Comparison of ENCODE assay signal across 9 cellular contexts in the genomic region with DNA sequence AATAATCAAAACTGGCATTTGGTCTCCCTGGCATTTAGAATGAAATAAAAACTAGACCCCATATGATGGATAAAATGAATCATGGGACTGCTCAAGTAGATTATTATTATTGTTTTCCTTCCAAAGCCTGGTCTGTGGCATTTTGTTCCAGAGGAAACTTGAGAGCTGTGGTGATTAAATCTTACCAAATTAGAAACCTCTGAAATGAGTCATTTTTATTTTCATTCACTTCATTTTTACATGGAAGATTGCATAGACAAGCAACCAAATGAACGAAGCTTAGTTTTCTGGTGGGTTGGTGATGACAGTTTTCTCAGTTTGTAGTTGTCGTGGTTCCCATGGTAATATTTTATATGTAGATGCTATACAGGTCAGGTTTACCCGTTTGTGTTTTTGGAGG. TPM values are rescaled to one million over a fixed set of nuclear protein-coding genes. Genes with fewer than 3 reads are reported as not detected.
DNase-seq lines count a peak whose midpoint lies in the region; ATAC-seq lines count a peak whose summit lies in the region.
"Had no signal": no experiment of that assay in that cellular context is flagged by ENCODE, and none has a peak within 500 bp of the region (broad histone marks: within the 10 kb centered on the region; RNA-seq: fewer than 3 reads in every experiment).

No MANE protein-coding gene starts in this region.

- H3K4me1 ChIP-seq in skeletal muscle tissue (ENCODE audit: control insufficient read depth in 3 of 3, insufficient read depth in 3 of 3, low read length in 3 of 3), result peaks cover 11 to 31% (median 21%) of the 10 kb centered on the region in 3 donors

- peak overlapping the region; percentile 75 for H3K27ac Mint-ChIP-seq in activated CD4-positive, alpha-beta T cell treated with anti-CD3 and anti-CD28 coated beads for 36 hours

- H3K4me3 ChIP-seq in skeletal muscle tissue (ENCODE audit: low read length in 3 of 3), result no peak overlapping the region

- ATAC-seq in activated CD4-positive, alpha-beta T cell treated with anti-CD3 and anti-CD28 coated beads for 36 hours, result peak; percentile 84
- ATAC-seq in HG03175 (IDR thresholded peaks at IDR 0.05; ENCODE audit: unreplicated experiment), result peak; percentile 72

- H3K36me3 Mint-ChIP-seq in activated CD4-positive, alpha-beta T cell treated with anti-CD3 and anti-CD28 coated beads for 36 hours (ENCODE audit: low read depth), result peaks cover 21% of the 10 kb centered on the region

- H3K9me3 ChIP-seq in skeletal muscle tissue (ENCODE audit: control insufficient read depth in 3 of 3, low read length in 3 of 3), result no peaks in the 10 kb centered on the region

- CTCF ChIA-PET in activated CD4-positive, alpha-beta T cell treated with anti-CD3 and anti-CD28 coated beads for 36 hours (lab: Charles Lee), result interaction anchor here (0.6 to 1.4 kb wide), 8 partner anchors 11 to 696 kb away, joined by 3 to 5 read pairs (median 3); partner anchors contain the start of gene PAM

- peak overlapping the region in 1 of 3 donors; percentile 14 for H3K9ac ChIP-seq in skeletal muscle tissue (ENCODE audit: low read depth in 1 of 3, low read length in 3 of 3)

- no peaks in the 10 kb centered on the region for H3K36me3 ChIP-seq in skeletal muscle tissue (ENCODE audit: control insufficient read depth in 3 of 3, insufficient read depth in 3 of 3, low read length in 3 of 3)

- no peaks in the 10 kb centered on the region for H3K27me3 ChIP-seq in skeletal muscle tissue (ENCODE audit: control insufficient read depth in 3 of 3, insufficient read depth in 3 of 3, low read length in 3 of 3)

- H3K27me3 Mint-ChIP-seq in activated CD4-positive, alpha-beta T cell treated with anti-CD3 and anti-CD28 coated beads for 36 hours, result no peaks in the 10 kb centered on the region

- POLR2A ChIA-PET in activated CD4-positive, alpha-beta T cell treated with anti-CD3 and anti-CD28 coated beads for 36 hours (lab: Charles Lee), result interaction anchor here (0.7 to 1.2 kb wide), 3 partner anchors 11 to 22 kb away, joined by 3 to 12 read pairs (median 5); no protein-coding TSS in a partner anchor

- DNase-seq in activated CD4-positive, alpha-beta T cell treated with anti-CD3 and anti-CD28 coated beads for 36 hours, result no peak
- no peak for DNase-seq in activated CD4-positive, alpha-beta T cell treated with anti-CD3 and anti-CD28 coated beads for 4 hours
- DNase-seq in astrocyte of the hippocampus (ENCODE audit: low read depth, low spot score) (peak; percentile 81), NCI-H82 (lab: John Stamatoyannopoulos, UW) (no peak), NCI-H1092 (lab: John Stamatoyannopoulos, UW) (no peak)
- no peak for DNase-seq in central memory CD4-positive, alpha-beta T cell
- DNase-seq: glutamatergic neuron had no signal

- intact Hi-C loops in activated CD4-positive, alpha-beta T cell treated with anti-CD3 and anti-CD28 coated beads for 36 hours (cut with DNase I, micrococcal nuclease), result loop anchor here (1.0 to 5.0 kb wide), 4 partner anchors 10 to 344 kb away; partner anchors contain the start of genes PAM (in 2 of the 2), GIN1 (in 1 of the 2) and PPIP5K2 (in 1 of the 2)

- H3K4me3 Mint-ChIP-seq in activated CD4-positive, alpha-beta T cell treated with anti-CD3 and anti-CD28 coated beads for 36 hours, result peak overlapping the region; percentile 16

- peaks cover 5% of the 10 kb centered on the region for H3K9me3 Mint-ChIP-seq in activated CD4-positive, alpha-beta T cell treated with anti-CD3 and anti-CD28 coated beads for 36 hours (ENCODE audit: low read depth)

- peaks cover 74% of the 10 kb centered on the region for H3K4me1 Mint-ChIP-seq in activated CD4-positive, alpha-beta T cell treated with anti-CD3 and anti-CD28 coated beads for 36 hours

- peak overlapping the region; percentile 27 for H3K27ac ChIP-seq in skeletal muscle tissue (ENCODE audit: low read depth, low read length)

RNA-seq across cellular contexts. Expression of gene PAM, which starts 23.4 kb away (rescaled TPM):
- 10 to 100 TPM; 54.0 to 68.3 TPM for total RNA-seq in activated CD4-positive, alpha-beta T cell treated with anti-CD3 and anti-CD28 coated beads for 36 hours
- total RNA-seq in skeletal muscle tissue, result 95.5 TPM
